ENCODE assay signal across 13 cellular contexts in genomic region chr9:36207016-36207415, GRCh38. TPM values are rescaled to one million over a fixed set of nuclear protein-coding genes. Genes with fewer than 3 reads are reported as not detected.
DNase-seq lines count a peak whose midpoint lies in the region; ATAC-seq and TF ChIP-seq lines count a peak whose summit lies in the region.
"Had no signal": no experiment of that assay in that cellular context is flagged by ENCODE, and none has a peak within 500 bp of the region (broad histone marks: within the 10 kb centered on the region; RNA-seq: fewer than 3 reads in every experiment).

No MANE protein-coding gene starts in this region.

- H3K36me3 ChIP-seq in kidney epithelial cell (ENCODE audit: control insufficient read depth, insufficient read depth, low read length) = peaks cover 8% of the 10 kb centered on the region

- H3K9me3 Mint-ChIP-seq in activated T-cell treated with anti-CD3 and anti-CD28 coated beads, Interleukin-2, amount 50 U/mL, for 4 hours = no peaks in the 10 kb centered on the region

- no peaks in the 10 kb centered on the region for H3K27me3 Mint-ChIP-seq in activated T-cell treated with anti-CD3 and anti-CD28 coated beads, Interleukin-2, amount 50 U/mL, for 4 hours (ENCODE audit: low read depth)

- no peaks in the 10 kb centered on the region for H3K27me3 ChIP-seq in kidney epithelial cell (ENCODE audit: control insufficient read depth, insufficient read depth, low read length)
- H3K27me3 ChIP-seq: BE2C, spleen, transverse colon had no signal

- TF ChIP-seq CTCF in kidney epithelial cell (IDR thresholded peaks at IDR 0.05; ENCODE audit: insufficient read depth, low read length, poor library complexity, severe bottlenecking) = no peak

- H3K4me1 Mint-ChIP-seq in activated T-cell treated with anti-CD3 and anti-CD28 coated beads, Interleukin-2, amount 50 U/mL, for 4 hours (ENCODE audit: low read depth) = peaks cover 53% of the 10 kb centered on the region

- H3K27ac ChIP-seq in substantia nigra (ENCODE audit: low read depth, low read length, poor library complexity, severe bottlenecking) = peak overlapping the region; percentile 94
- H3K27ac ChIP-seq: transverse colon had no signal

- peaks cover 64% of the 10 kb centered on the region for H3K36me3 Mint-ChIP-seq in activated T-cell treated with anti-CD3 and anti-CD28 coated beads, Interleukin-2, amount 50 U/mL, for 4 hours (ENCODE audit: insufficient read depth)

- H3K4me3 ChIP-seq in kidney epithelial cell (ENCODE audit: low read depth, low read length) = no peak overlapping the region
- H3K4me3 ChIP-seq: spleen, transverse colon had no signal

- ATAC-seq in activated T-cell treated with anti-CD3 and anti-CD28 coated beads, Interleukin-2, amount 50 U/mL, for 4 hours = peak; percentile 14 to 18
- ATAC-seq in GM19463 (IDR thresholded peaks at IDR 0.05; ENCODE audit: unreplicated experiment) = no peak

- no peak for DNase-seq in activated T-cell treated with anti-CD3 and anti-CD28 coated beads, Interleukin-2, amount 50 U/mL, for 4 hours
- DNase-seq in activated T-cell treated with anti-CD3 and anti-CD28 coated beads for 4 hours = no peak
- DNase-seq in amygdala (lab: John Stamatoyannopoulos, UW) = peak in 31 of 56 donors; percentile 17 to 72 (median 38)
- peak; percentile 58 for DNase-seq in kidney epithelial cell (ENCODE audit: low read depth)
- peak in 39 of 49 donors; percentile 22 to 81 (median 47) for DNase-seq in substantia nigra (lab: John Stamatoyannopoulos, UW)
- no peak for DNase-seq in dedifferentiated amniotic fluid mesenchymal stem cell (ENCODE audit: extremely low spot score)
- no peak for DNase-seq in HuH-7.5 (ENCODE audit: low spot score)
- DNase-seq: BE2C, cerebellar nuclear complex, NCI-H510A treated with DMSO at 0.1 percent for 48 hours, spleen, transverse colon had no signal

- no peak overlapping the region for H3K4me3 Mint-ChIP-seq in activated T-cell treated with anti-CD3 and anti-CD28 coated beads, Interleukin-2, amount 50 U/mL, for 4 hours

RNA-seq across cellular contexts. Expression of gene CLTA, which starts 16.3 kb away (rescaled TPM):
- 100 to 1,000 TPM; 182 to 195 (median 183) TPM for total RNA-seq in activated T-cell treated with anti-CD3 and anti-CD28 coated beads, Interleukin-2, amount 50 U/mL, for 4 hours
- 482 and 576 TPM in 2 replicates for total RNA-seq in kidney epithelial cell

RNA-seq across cellular contexts. Expression of gene CCIN, which starts 37.8 kb away (rescaled TPM):
- total RNA-seq in activated T-cell treated with anti-CD3 and anti-CD28 coated beads, Interleukin-2, amount 50 U/mL, for 4 hours = not detected
- not detected in 2 replicates for total RNA-seq in kidney epithelial cell
- total RNA-seq: transverse colon had no signal

RNA-seq across cellular contexts. Expression of gene GNE, which starts 51.2 kb away (rescaled TPM):
- total RNA-seq in activated T-cell treated with anti-CD3 and anti-CD28 coated beads, Interleukin-2, amount 50 U/mL, for 4 hours = 10 to 100 TPM; 13.8 to 15.2 (median 14.3) TPM
- total RNA-seq in kidney epithelial cell = 21.4 and 23.9 TPM in 2 replicates

Comparison
In these comparisons a context has a peak if more than half of its experiments do, and no peak if none do; other contexts are left out.
1. DNase-seq: peak in amygdala (31 of 56), kidney epithelial cell (single experiment) and substantia nigra (39 of 49); none in activated T-cell treated with anti-CD3 and anti-CD28 coated beads, Interleukin-2, amount 50 U/mL, for 4 hours (single experiment), activated T-cell treated with anti-CD3 and anti-CD28 coated beads for 4 hours (single experiment), dedifferentiated amniotic fluid mesenchymal stem cell (single experiment) and HuH-7.5 (single experiment).